Comparison of ENCODE assay signal across 1 cellular context in the genomic region with DNA sequence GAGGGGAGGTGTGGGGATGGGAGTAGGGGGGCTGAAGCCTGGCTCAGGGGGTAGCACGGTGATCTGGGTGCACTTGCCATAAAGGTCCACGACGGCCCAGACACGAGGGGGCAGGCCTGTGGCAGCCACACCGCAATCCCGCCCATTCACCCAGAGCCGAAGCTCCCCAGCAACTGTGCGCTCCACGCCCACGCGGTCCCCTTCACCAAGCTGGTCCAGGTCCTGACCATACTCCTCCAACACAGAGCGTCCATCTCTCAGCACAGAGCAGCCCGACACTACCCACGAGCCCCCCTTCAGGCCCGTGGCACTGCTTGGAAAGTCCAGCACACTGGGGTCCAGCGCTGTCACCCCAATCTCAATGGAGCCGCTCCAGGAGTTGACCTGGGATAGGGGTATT.
TF ChIP-seq lines count a peak whose summit lies in the region.

No MANE protein-coding gene starts in this region.

TF ChIP-seq in GM23338, 12 proteins besides CTCF, POLR2A, EP300 and RAD21:
- TF ChIP-seq EZH2phosphoT487 (IDR thresholded peaks at IDR 0.05; ENCODE audit: unreplicated experiment) (no peak), ZNF114 (CRISPR knock-in tag; IDR thresholded peaks at IDR 0.05) (no peak), EZH2 (IDR thresholded peaks at IDR 0.05; ENCODE audit: low read depth, unreplicated experiment) (no peak), NANOG (IDR thresholded peaks at IDR 0.05; ENCODE audit: borderline replicate concordance) (no peak), REST (IDR thresholded peaks at IDR 0.05; ENCODE audit: unreplicated experiment) (no peak), STAT1 (IDR thresholded peaks at IDR 0.05; ENCODE audit: unreplicated experiment) (no peak), ZNF331 (CRISPR knock-in tag; IDR thresholded peaks at IDR 0.05; ENCODE audit: low read depth) (no peak), POLR2AphosphoS5 (IDR thresholded peaks at IDR 0.05; ENCODE audit: low read depth) (no peak), JUNB (IDR thresholded peaks at IDR 0.05; ENCODE audit: unreplicated experiment) (no peak), CREB1 (CRISPR knock-in tag; IDR thresholded peaks at IDR 0.05; ENCODE audit: low read depth) (no peak), ZNF462 (CRISPR knock-in tag; IDR thresholded peaks at IDR 0.05) (no peak)
- TF ChIP-seq, protein P1, sequence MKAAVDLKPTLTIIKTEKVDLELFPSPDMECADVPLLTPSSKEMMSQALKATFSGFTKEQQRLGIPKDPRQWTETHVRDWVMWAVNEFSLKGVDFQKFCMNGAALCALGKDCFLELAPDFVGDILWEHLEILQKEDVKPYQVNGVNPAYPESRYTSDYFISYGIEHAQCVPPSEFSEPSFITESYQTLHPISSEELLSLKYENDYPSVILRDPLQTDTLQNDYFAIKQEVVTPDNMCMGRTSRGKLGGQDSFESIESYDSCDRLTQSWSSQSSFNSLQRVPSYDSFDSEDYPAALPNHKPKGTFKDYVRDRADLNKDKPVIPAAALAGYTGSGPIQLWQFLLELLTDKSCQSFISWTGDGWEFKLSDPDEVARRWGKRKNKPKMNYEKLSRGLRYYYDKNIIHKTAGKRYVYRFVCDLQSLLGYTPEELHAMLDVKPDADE (IDR thresholded peaks at IDR 0.05): no peak
TF ChIP-seq in GM23338: peak in this region for 0.
